In the genomic region with DNA sequence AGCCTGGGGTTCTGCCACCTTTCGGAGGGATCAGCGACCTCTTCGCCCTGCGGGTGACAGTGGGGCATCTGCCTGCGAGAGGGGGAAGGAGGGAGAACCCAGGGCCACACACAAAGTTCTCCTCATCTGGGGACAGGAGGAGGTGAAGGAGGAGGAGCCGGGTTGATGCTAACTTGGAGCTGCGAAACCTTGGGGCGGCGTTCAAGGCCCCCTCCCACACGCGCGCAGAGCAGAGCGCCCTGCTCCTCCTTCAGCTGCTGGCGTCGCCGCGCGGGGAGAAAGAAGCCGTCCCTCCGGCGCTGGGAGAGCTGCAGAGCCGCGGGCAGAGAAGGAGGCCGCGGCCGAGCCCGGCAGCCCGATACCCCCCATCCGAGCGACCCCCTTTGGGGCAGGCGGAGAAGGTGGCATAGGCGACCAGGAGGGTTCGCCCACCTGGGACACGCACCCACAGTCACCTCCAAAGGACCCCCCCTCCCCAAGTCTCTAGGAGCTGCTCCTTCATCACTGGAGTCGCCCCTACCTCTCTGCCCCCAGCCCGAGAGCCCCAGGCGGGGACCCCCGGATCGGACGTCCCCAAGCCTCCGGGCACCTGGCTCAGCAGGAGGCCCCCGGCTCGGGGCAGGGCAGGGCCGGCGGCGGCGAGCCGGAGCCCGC, we compare ENCODE assay signal across 8 cellular contexts. TPM values are rescaled to one million over a fixed set of nuclear protein-coding genes. Genes with fewer than 3 reads are reported as not detected.
A peak's percentile ranks its signal among the peaks of the same experiment; 100 is the strongest.
DNase-seq lines count a peak whose midpoint lies in the region; FAIRE-seq and TF ChIP-seq lines count a peak whose summit lies in the region.

A gene with protein sequence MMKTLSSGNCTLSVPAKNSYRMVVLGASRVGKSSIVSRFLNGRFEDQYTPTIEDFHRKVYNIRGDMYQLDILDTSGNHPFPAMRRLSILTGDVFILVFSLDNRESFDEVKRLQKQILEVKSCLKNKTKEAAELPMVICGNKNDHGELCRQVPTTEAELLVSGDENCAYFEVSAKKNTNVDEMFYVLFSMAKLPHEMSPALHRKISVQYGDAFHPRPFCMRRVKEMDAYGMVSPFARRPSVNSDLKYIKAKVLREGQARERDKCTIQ (plus strand): TSS at position 232 of the 654 bp plus-strand sequence. CDS start 5,979 bp downstream, outside the sequence.

- H3K36me3 Mint-ChIP-seq in neural crest cell (ENCODE audit: low read depth) = no peaks in the 10 kb centered on the region

- H3K9me3 ChIP-seq in esophagus squamous epithelium (no peaks in the 10 kb centered on the region), tibial artery (no peaks in the 10 kb centered on the region)

- H3K4me3 ChIP-seq in LNCaP clone FGC (ENCODE audit: low read depth, low read length) (peak within 1 kb of the TSS; percentile 54), esophagus squamous epithelium (peak within 1 kb of the TSS; percentile 29 to 74 (median 50)), tibial artery (peak within 1 kb of the TSS; percentile 57 to 64)

- H3K4me3 Mint-ChIP-seq in neural crest cell = peak within 1 kb of the TSS; percentile 80

- H3K4me1 Mint-ChIP-seq in neural crest cell = no peaks in the 10 kb centered on the region

- no peaks in the 10 kb centered on the region for H3K9me3 Mint-ChIP-seq in neural crest cell

- TF ChIP-seq CTCF in GM10266 (IDR thresholded peaks at IDR 0.05; ENCODE audit: control insufficient read depth, insufficient read depth, low read depth, missing control alignments) (no peak), LNCaP clone FGC (IDR thresholded peaks at IDR 0.05; ENCODE audit: control insufficient read depth, extremely low read depth, insufficient read depth) (no peak), esophagus squamous epithelium (IDR thresholded peaks at IDR 0.05) (no peak), neural crest cell (conservative IDR thresholded peaks at IDR 0.05) (no peak), tibial artery (IDR thresholded peaks at IDR 0.05) (no peak), D721Med (IDR thresholded peaks at IDR 0.05; ENCODE audit: insufficient read depth, missing control alignments) (no peak)

- intact Hi-C loops in esophagus squamous epithelium (cut with DNase I) (no loop called here), tibial artery (cut with DNase I; ENCODE audit: low total_unique reads) (no loop called here)

- TF ChIP-seq POLR2A in esophagus squamous epithelium (IDR thresholded peaks at IDR 0.05) = no peak

- H3K27ac ChIP-seq in esophagus squamous epithelium = peak within 1 kb of the TSS; percentile 0 to 76 (median 57)
- peak within 1 kb of the TSS; percentile 78 to 79 for H3K27ac ChIP-seq in tibial artery

- peaks cover 68% of the 10 kb centered on the region for H3K27me3 Mint-ChIP-seq in neural crest cell (ENCODE audit: low read depth)

- peaks cover 9 to 42% (median 13%) of the 10 kb centered on the region in 3 donors for H3K4me1 ChIP-seq in esophagus squamous epithelium
- H3K4me1 ChIP-seq in tibial artery = peaks cover 0 to 44% (median 30%) of the 10 kb centered on the region in 4 donors

- H3K27ac Mint-ChIP-seq in neural crest cell (ENCODE audit: unreplicated experiment) = no peak within 1 kb of the TSS

- FAIRE-seq in D721Med (lab: Jason Lieb, UNC) = no peak

- WGBS in esophagus squamous epithelium, 2 donors = 0 to 5% methylated on average over 2 to 4 of the region's 49 CpGs

- H3K27me3 ChIP-seq in esophagus squamous epithelium (peaks cover 0 to 80% (median 0%) of the 10 kb centered on the region in 4 donors), tibial artery (peaks cover 0 to 3% of the 10 kb centered on the region in 2 donors)

- H3K36me3 ChIP-seq in esophagus squamous epithelium = no peaks in the 10 kb centered on the region
- H3K36me3 ChIP-seq in tibial artery = no peaks in the 10 kb centered on the region

- DNase-seq in GM10266 (ENCODE audit: extremely low spot score) (peak; percentile 73), LNCaP clone FGC (ENCODE audit: low read depth) (no peak), esophagus squamous epithelium (lab: John Stamatoyannopoulos, UW) (no peak), neural crest cell (ENCODE audit: low read depth, low spot score) (no peak), tibial artery (no peak), D721Med (ENCODE audit: insufficient read length, low spot score) (no peak), AG08395 (ENCODE audit: low spot score) (no peak)
- DNase-seq in activated CD4-positive, alpha-beta T cell treated with anti-CD3 and anti-CD28 coated beads, Interleukin-2, amount 50 U/mL, for 48 hours = peak; percentile 45 to 58

RNA-seq across cellular contexts. Expression of the gene that starts here (rescaled TPM):
- total RNA-seq in esophagus squamous epithelium = under 1 TPM in 3 of 4 donors, not detected in 1; 0.06 to 0.26 (median 0.19) TPM
- not detected in 2 replicates for total RNA-seq in neural crest cell

Comparison
In these comparisons a context has a peak if more than half of its experiments do, and no peak if none do; other contexts are left out.
1. DNase-seq: peak in GM10266 (single experiment) and activated CD4-positive, alpha-beta T cell treated with anti-CD3 and anti-CD28 coated beads, Interleukin-2, amount 50 U/mL, for 48 hours (2 of 2); none in LNCaP clone FGC (single experiment), esophagus squamous epithelium (single experiment), neural crest cell (single experiment), tibial artery (0 of 2), D721Med (single experiment) and AG08395 (single experiment).
2. Peak in every context shown above with its lines, with median percentiles within 50 percentile points of each other: H3K4me3 ChIP-seq.